ENCODE assay signal across 1 cellular context in the genomic region with DNA sequence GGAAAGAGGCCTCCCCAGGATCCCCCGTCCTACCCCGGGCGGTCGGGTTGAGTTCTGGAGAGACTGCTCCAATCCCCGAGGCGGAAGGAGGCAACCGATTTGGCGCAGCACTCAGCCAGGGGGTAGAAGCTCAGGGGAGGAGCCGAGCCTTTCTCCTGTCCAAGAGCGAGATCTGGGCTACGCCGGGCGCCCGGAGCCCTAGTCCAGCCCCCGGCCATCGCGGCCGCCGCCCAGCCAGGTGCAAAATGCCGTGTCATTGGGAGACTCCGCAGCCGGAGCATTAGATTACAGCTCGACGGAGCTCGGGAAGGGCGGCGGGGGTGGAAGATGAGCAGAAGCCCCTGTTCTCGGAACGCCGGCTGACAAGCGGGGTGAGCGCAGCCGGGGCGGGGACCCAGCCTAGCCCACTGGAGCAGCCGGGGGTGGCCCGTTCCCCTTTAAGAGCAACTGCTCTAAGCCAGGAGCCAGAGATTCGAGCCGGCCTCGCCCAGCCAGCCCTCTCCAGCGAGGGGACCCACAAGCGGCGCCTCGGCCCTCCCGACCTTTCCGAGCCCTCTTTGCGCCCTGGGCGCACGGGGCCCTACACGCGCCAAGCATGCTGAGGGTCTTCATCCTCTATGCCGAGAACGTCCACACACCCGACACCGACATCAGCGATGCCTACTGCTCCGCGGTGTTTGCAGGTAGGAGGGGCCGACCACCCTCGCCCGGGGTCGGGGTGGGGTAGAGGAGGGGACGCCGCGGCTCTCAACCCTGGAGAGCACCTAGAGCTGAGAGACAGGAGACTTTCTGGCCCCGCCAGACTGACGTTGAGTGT.
TF ChIP-seq lines count a peak whose summit lies in the region.

TSS of gene DYSF (plus strand) at position 158 of the 817 bp plus-strand sequence.

TF ChIP-seq in SK-N-SH treated with all-trans-retinoic acid at 6 μM for 48 hours, 23 proteins besides CTCF, POLR2A, EP300 and RAD21 (continued from another document):
- TF ChIP-seq, protein P1, sequence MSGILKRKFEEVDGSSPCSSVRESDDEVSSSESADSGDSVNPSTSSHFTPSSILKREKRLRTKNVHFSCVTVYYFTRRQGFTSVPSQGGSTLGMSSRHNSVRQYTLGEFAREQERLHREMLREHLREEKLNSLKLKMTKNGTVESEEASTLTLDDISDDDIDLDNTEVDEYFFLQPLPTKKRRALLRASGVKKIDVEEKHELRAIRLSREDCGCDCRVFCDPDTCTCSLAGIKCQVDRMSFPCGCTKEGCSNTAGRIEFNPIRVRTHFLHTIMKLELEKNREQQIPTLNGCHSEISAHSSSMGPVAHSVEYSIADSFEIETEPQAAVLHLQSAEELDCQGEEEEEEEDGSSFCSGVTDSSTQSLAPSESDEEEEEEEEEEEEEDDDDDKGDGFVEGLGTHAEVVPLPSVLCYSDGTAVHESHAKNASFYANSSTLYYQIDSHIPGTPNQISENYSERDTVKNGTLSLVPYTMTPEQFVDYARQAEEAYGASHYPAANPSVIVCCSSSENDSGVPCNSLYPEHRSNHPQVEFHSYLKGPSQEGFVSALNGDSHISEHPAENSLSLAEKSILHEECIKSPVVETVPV (CRISPR knock-in tag; IDR thresholded peaks at IDR 0.05) = no peak
- TF ChIP-seq PPARA (CRISPR knock-in tag; IDR thresholded peaks at IDR 0.05; ENCODE audit: borderline replicate concordance) = no peak
TF ChIP-seq in SK-N-SH treated with all-trans-retinoic acid at 6 μM for 48 hours: peak in this region for 0.
